Comparison of ENCODE assay signal across 9 cellular contexts in genomic region chr15:78774451-78774990, GRCh38. TPM values are rescaled to one million over a fixed set of nuclear protein-coding genes. Genes with fewer than 3 reads are reported as not detected.
DNase-seq lines count a peak whose midpoint lies in the region; ATAC-seq, FAIRE-seq and TF ChIP-seq lines count a peak whose summit lies in the region.
"Not testable (repeated sequence)": the region's sequence is repeated elsewhere in the genome, so short reads cannot be mapped to it uniquely, and the experiment has no call there.
"Had no signal": no experiment of that assay in that cellular context is flagged by ENCODE, and none has a peak within 500 bp of the region (broad histone marks: within the 10 kb centered on the region; RNA-seq: fewer than 3 reads in every experiment).

No MANE protein-coding gene starts in this region.

- CTCF ChIA-PET in A549 (lab: Yijun Ruan, JAX) = interaction anchor here (1.1 kb wide), 1 partner anchor 136 kb away, joined by 3 read pairs; no protein-coding TSS in a partner anchor
- CTCF ChIA-PET in Panc1 (lab: Charles Lee) = interaction anchor here (0.6 kb wide), 1 partner anchor 797 kb away, joined by 3 read pairs; no protein-coding TSS in a partner anchor
- CTCF ChIA-PET in HepG2 (lab: Yijun Ruan, JAX; ENCODE audit: low intra/inter-chr PET ratio, low total read pairs) = not testable (repeated sequence)

- not testable (repeated sequence) for H2AFZ ChIP-seq in HepG2 (ENCODE audit: low read length); neuronal stem cell (ENCODE audit: low read length)

- not testable (repeated sequence) for H3K9ac ChIP-seq in HepG2 (ENCODE audit: insufficient read depth, low read depth, low read length); neuronal stem cell (ENCODE audit: low read depth, low read length, poor library complexity)

- WGBS in A549 (ENCODE audit: missing lambda C conversion rate) = 80% methylated on average over 15 of the region's 15 CpGs
- WGBS in HepG2 (ENCODE audit: low lambda C conversion rate) = 30% methylated on average over 4 of the region's 15 CpGs
- no CpG with 5 or more reads among the region's 15 CpGs for WGBS in neuronal stem cell (ENCODE audit: extremely low coverage in 2 of 2, insufficient read length in 2 of 2, insufficient replicate concordance in 1 of 2), 2 donors
- WGBS in upper lobe of left lung, 2 donors = 89 to 94% methylated on average over 13 to 15 of the region's 15 CpGs

- FAIRE-seq in A549 (lab: Jason Lieb, UNC); HepG2 (lab: Jason Lieb, UNC): not testable (repeated sequence)

- not testable (repeated sequence) for H2BK12ac ChIP-seq in neuronal stem cell (ENCODE audit: low read length)

- H2AK5ac ChIP-seq in neuronal stem cell (ENCODE audit: low read depth, low read length) = not testable (repeated sequence)

- H3K27me3 ChIP-seq in Panc1 (ENCODE audit: control insufficient read depth, insufficient read depth, low read length); HepG2 (ENCODE audit: control insufficient read depth in 1 of 2, insufficient read depth in 2 of 2, low read length in 2 of 2); neuronal stem cell (ENCODE audit: control insufficient read depth in 3 of 3, insufficient read depth in 3 of 3, low read depth in 1 of 3, low read length in 3 of 3); upper lobe of left lung: not testable (repeated sequence)

- TF ChIP-seq POLR2A in A549 (IDR thresholded peaks at IDR 0.05; ENCODE audit: low read length); HepG2 (IDR thresholded peaks at IDR 0.05; ENCODE audit: insufficient read depth in 1 of 2, low read depth in 2 of 2, low read length in 2 of 2); upper lobe of left lung (IDR thresholded peaks at IDR 0.05): not testable (repeated sequence)

- not testable (repeated sequence) for BruUV-seq in Panc1 (replicated peaks; lab: Mats Ljungman, UMichigan); HepG2 (replicated peaks; lab: Mats Ljungman, UMichigan)

- H3K79me2 ChIP-seq in HepG2 (ENCODE audit: insufficient read depth, low read length) = not testable (repeated sequence)

- not testable (repeated sequence) for H2BK120ac ChIP-seq in neuronal stem cell (ENCODE audit: low read depth, low read length)

- not testable (repeated sequence) for TF ChIP-seq EP300 in A549 (IDR thresholded peaks at IDR 0.05); HepG2 (IDR thresholded peaks at IDR 0.05; ENCODE audit: low read depth in 2 of 2, low read length in 2 of 2); HepG2 (CRISPR knock-in tag; IDR thresholded peaks at IDR 0.05; ENCODE audit: borderline replicate concordance); upper lobe of left lung (IDR thresholded peaks at IDR 0.05)

- POLR2A ChIA-PET in A549 (lab: Yijun Ruan, JAX); Panc1 (lab: Charles Lee); HepG2 (lab: Yijun Ruan, JAX): not testable (repeated sequence)

- H3K23ac ChIP-seq in neuronal stem cell (ENCODE audit: low read depth, low read length, poor library complexity) = peak overlapping the region; percentile 43

- not testable (repeated sequence) for H3K9me3 ChIP-seq in A549; Panc1 (ENCODE audit: control insufficient read depth, insufficient read depth, low read depth, low read length); HepG2 (ENCODE audit: low read length); neuronal stem cell (replicated peaks in 1 of 2; ENCODE audit: control insufficient read depth in 2 of 2, insufficient read depth in 1 of 2, low read depth in 1 of 2, low read length in 2 of 2); upper lobe of left lung

- H2BK15ac ChIP-seq in neuronal stem cell (ENCODE audit: low read length) = not testable (repeated sequence)

- H3K4me1 ChIP-seq in A549; Panc1 (ENCODE audit: control insufficient read depth, insufficient read depth, low read length); HepG2 (ENCODE audit: insufficient read depth, low read length); neuronal stem cell (ENCODE audit: control insufficient read depth in 2 of 2, insufficient read depth in 1 of 2, low read depth in 1 of 2, low read length in 2 of 2): not testable (repeated sequence)
- peaks cover 13 to 19% (median 16%) of the 10 kb centered on the region in 4 donors for H3K4me1 ChIP-seq in upper lobe of left lung

- in situ Hi-C loops in Panc1 (cut with HindIII; ENCODE audit: low pct_unique_long_range_greater_than_20kb, low sequenced_read_pairs); HepG2 (cut with HindIII; ENCODE audit: extremely low pct_ligation_motif_present, low pct_unique_long_range_greater_than_20kb): not testable (repeated sequence)

- ATAC-seq in A549 (peak; percentile 7 to 12; a peak in 3 of 6 replicates), Panc1 (0 out of 2 replicates have a peak, but pooled peaks have one; percentile 26), HepG2 (peak; percentile 55), upper lobe of left lung (ENCODE audit: low FRiP score in 2 of 2) (peak; percentile 3 to 6)
- not testable (repeated sequence) for ATAC-seq in Right ventricle myocardium inferior, left ventricle myocardium superior

- H3K27ac ChIP-seq in A549; Panc1 (ENCODE audit: low read length); HepG2 (ENCODE audit: extremely low read length, insufficient read depth, low read length); neuronal stem cell (replicated peaks; ENCODE audit: low read length); upper lobe of left lung: not testable (repeated sequence)

- H4K8ac ChIP-seq in neuronal stem cell (ENCODE audit: low read depth, low read length) = peak overlapping the region; percentile 43

- not testable (repeated sequence) for H3K4me3 ChIP-seq in A549; Panc1 (ENCODE audit: low read depth in 2 of 2, low read length in 2 of 2); HepG2 (replicated peaks in 1 of 3; ENCODE audit: insufficient read depth in 1 of 3, low read depth in 2 of 3, low read length in 3 of 3); neuronal stem cell (ENCODE audit: low read length in 2 of 2); upper lobe of left lung

- H3K36me3 ChIP-seq in Panc1 (ENCODE audit: control insufficient read depth, insufficient read depth, low read length); HepG2 (replicated peaks in 1 of 2; ENCODE audit: control insufficient read depth in 1 of 2, insufficient read depth in 2 of 2, low read length in 2 of 2); neuronal stem cell (replicated peaks in 1 of 2; ENCODE audit: control insufficient read depth in 2 of 2, insufficient read depth in 2 of 2, low read length in 2 of 2); upper lobe of left lung: not testable (repeated sequence)

- H2BK5ac ChIP-seq in neuronal stem cell (ENCODE audit: low read length) = not testable (repeated sequence)

- H3K4ac ChIP-seq in neuronal stem cell (ENCODE audit: low read length) = not testable (repeated sequence)

- not testable (repeated sequence) for H3K79me1 ChIP-seq in neuronal stem cell (ENCODE audit: low read depth, low read length)

- not testable (repeated sequence) for H3K4me2 ChIP-seq in A549; HepG2 (ENCODE audit: low read depth, low read length); neuronal stem cell (ENCODE audit: insufficient read depth, low read length, poor library complexity, severe bottlenecking)

- not testable (repeated sequence) for H4K20me1 ChIP-seq in HepG2 (ENCODE audit: insufficient read depth, low read length)

- TF ChIP-seq RAD21 in A549 (conservative IDR thresholded peaks at IDR 0.05 in 1 of 2, IDR thresholded peaks at IDR 0.05 in 1 of 2); HepG2 (CRISPR knock-in tag; IDR thresholded peaks at IDR 0.05): not testable (repeated sequence)

- H3K18ac ChIP-seq in neuronal stem cell (ENCODE audit: low read length) = peak overlapping the region; percentile 64

- not testable (repeated sequence) for H4K91ac ChIP-seq in neuronal stem cell (ENCODE audit: low read depth, low read length, poor library complexity)

- TF ChIP-seq CTCF in A549 (IDR thresholded peaks at IDR 0.05); Panc1 (IDR thresholded peaks at IDR 0.05); HepG2 (CRISPR knock-in tag; IDR thresholded peaks at IDR 0.05); upper lobe of left lung (IDR thresholded peaks at IDR 0.05): not testable (repeated sequence)

- H3K14ac ChIP-seq in neuronal stem cell (ENCODE audit: low read length) = peak overlapping the region; percentile 56

- intact Hi-C loops in Panc1 (cut with micrococcal nuclease; ENCODE audit: unreplicated experiment); left ventricle myocardium superior (cut with micrococcal nuclease); HepG2 (cut with micrococcal nuclease; ENCODE audit: unreplicated experiment): not testable (repeated sequence)
- intact Hi-C loops in Right ventricle myocardium inferior (cut with DNase I) = loop anchor here (10.0 kb wide), 1 partner anchor 800 kb away; no protein-coding TSS in a partner anchor

- not testable (repeated sequence) for DNase-seq in A549 (ENCODE audit: low read depth in 1 of 2, low spot score in 1 of 2); Panc1 (ENCODE audit: low read depth, low spot score); HepG2 (ENCODE audit: low spot score); neuronal stem cell (ENCODE audit: low spot score)
- peak; percentile 47 for DNase-seq in Right ventricle myocardium inferior (ENCODE audit: missing footprints)
- DNase-seq in left ventricle myocardium superior = peak; percentile 32
- DNase-seq in upper lobe of left lung = peak in 1 of 2 donors; percentile 66

RNA-seq across cellular contexts. Expression of gene ADAMTS7, which starts 36.7 kb away (rescaled TPM):
- polyA plus RNA-seq in A549 (2011; rRNA removed) (1.5 and 2.0 TPM in 2 replicates), A549 (2017; fragmentation: RNase III; extraction: RNeasy Plus Mini Kit Qiagen cat#74134 plus additional on column Dnase treatment) (2.7 to 3.2 TPM (median 2.9 TPM) in 3 replicates), HepG2 (2011; rRNA removed) (0.12 and 0.16 TPM in 2 replicates)
- polyA plus RNA-seq in A549 (2012; cell fraction: cytosol; rRNA removed) = 2.2 and 3.3 TPM in 2 replicates
- 18.1 and 22.2 TPM in 2 replicates for polyA plus RNA-seq in A549 (2012; cell fraction: nucleus; rRNA removed)
- 3.2 and 5.5 TPM in 2 replicates for polyA minus RNA-seq in A549 (2011; rRNA and poly(A)+ RNA removed)
- total RNA-seq in Panc1 (2021; ENCODE audit: unreplicated experiment) (1.0 TPM), Right ventricle myocardium inferior (32.1 TPM), left ventricle myocardium superior (37.9 TPM), HepG2 (2016; rRNA removed; fragmentation: Illumina TruSeq; extraction: Trizol) (0.09 TPM in 1 of 2 replicates, not detected in the other), upper lobe of left lung (10 to 100 TPM in 1 of 6 donors, 1 to 10 TPM in 5; 1.8 to 10.2 (median 5.1) TPM)
- polyA plus RNA-seq in Panc1 (2012; ENCODE audit: insufficient read length) = 0.85 TPM
- total RNA-seq in HepG2 (2016; cell fraction: cytosol; rRNA removed; fragmentation: Illumina TruSeq; extraction: Trizol; ENCODE audit: low read depth) = not detected in 2 replicates
- 0.15 TPM in 1 of 2 replicates, not detected in the other for total RNA-seq in HepG2 (2016; cell fraction: insoluble cytoplasmic fraction; rRNA removed; fragmentation: Illumina TruSeq; extraction: Trizol)
- 0.07 and 0.12 TPM in 2 replicates for total RNA-seq in HepG2 (2016; cell fraction: membrane; rRNA removed; fragmentation: Illumina TruSeq; extraction: Trizol)
- total RNA-seq in HepG2 (2016; cell fraction: nucleus; rRNA removed; fragmentation: Illumina TruSeq; extraction: Trizol) = 0.19 and 0.28 TPM in 2 replicates
- 0.15 and 0.19 TPM in 2 replicates for polyA plus RNA-seq in HepG2 (2011; cell fraction: cytosol; rRNA removed)
- 1.6 and 1.8 TPM in 2 replicates for polyA plus RNA-seq in HepG2 (2011; cell fraction: nucleus; rRNA removed)
- 0.17 TPM in 1 of 2 replicates, not detected in the other for polyA plus RNA-seq in HepG2 (2012)
- polyA plus RNA-seq in HepG2 (2016; cell fraction: cytosol; fragmentation: Illumina TruSeq; extraction: Trizol; ENCODE audit: low read depth) = 0.09 TPM in 1 of 2 replicates, not detected in the other
- 0.05 and 0.12 TPM in 2 replicates for polyA plus RNA-seq in HepG2 (2016; cell fraction: insoluble cytoplasmic fraction; fragmentation: Illumina TruSeq; extraction: Trizol; ENCODE audit: low read depth)
- polyA plus RNA-seq in HepG2 (2016; cell fraction: membrane; fragmentation: Illumina TruSeq; extraction: Trizol; ENCODE audit: low read depth) = not detected in 2 replicates
- 0.16 and 0.21 TPM in 2 replicates for polyA plus RNA-seq in HepG2 (2016; cell fraction: nucleus; fragmentation: Illumina TruSeq; extraction: Trizol; ENCODE audit: insufficient read depth, low read depth)
- 0.32 and 0.68 TPM in 2 replicates for polyA minus RNA-seq in HepG2 (2011; rRNA and poly(A)+ RNA removed; ENCODE audit: low replicate concordance)
- polyA minus RNA-seq in HepG2 (2011; cell fraction: cytosol; rRNA and poly(A)+ RNA removed) = 0.18 and 0.20 TPM in 2 replicates
- 0.13 and 0.75 TPM in 2 replicates for polyA minus RNA-seq in HepG2 (2011; cell fraction: nucleus; rRNA and poly(A)+ RNA removed)
- 36.9 TPM for polyA plus RNA-seq in neuronal stem cell (2013, experiment 1 of 2)
- polyA plus RNA-seq in neuronal stem cell (2013, experiment 2 of 2) = 37.0 TPM
- polyA plus RNA-seq: CD14-positive monocyte; CD8-positive, alpha-beta memory T cell had no signal
